Comparison of ENCODE assay signal across 1 cellular context in the genomic region with DNA sequence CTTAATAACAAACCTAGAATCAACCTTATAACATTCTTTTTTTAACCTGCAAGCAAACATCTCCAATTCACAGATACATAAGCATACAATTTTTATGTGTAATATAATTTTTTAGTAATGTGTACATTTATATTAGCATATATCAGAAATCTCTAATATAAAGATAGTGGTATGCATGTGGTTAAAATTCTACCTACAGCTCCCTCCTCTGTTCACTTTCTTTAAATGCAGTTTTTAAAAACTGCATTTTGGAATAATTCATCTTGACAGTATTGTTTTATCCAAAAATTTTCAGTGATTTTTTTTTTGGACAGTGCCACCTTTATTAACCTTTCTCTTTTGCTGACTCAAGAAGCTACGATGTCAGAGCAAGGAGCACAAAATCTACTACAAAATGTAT.
TF ChIP-seq lines count a peak whose summit lies in the region.

No MANE protein-coding gene starts in this region.

TF ChIP-seq in SK-N-SH treated with all-trans-retinoic acid at 6 μM for 48 hours, 23 proteins besides CTCF, POLR2A, EP300 and RAD21 (continued from another document):
- TF ChIP-seq, protein P1, sequence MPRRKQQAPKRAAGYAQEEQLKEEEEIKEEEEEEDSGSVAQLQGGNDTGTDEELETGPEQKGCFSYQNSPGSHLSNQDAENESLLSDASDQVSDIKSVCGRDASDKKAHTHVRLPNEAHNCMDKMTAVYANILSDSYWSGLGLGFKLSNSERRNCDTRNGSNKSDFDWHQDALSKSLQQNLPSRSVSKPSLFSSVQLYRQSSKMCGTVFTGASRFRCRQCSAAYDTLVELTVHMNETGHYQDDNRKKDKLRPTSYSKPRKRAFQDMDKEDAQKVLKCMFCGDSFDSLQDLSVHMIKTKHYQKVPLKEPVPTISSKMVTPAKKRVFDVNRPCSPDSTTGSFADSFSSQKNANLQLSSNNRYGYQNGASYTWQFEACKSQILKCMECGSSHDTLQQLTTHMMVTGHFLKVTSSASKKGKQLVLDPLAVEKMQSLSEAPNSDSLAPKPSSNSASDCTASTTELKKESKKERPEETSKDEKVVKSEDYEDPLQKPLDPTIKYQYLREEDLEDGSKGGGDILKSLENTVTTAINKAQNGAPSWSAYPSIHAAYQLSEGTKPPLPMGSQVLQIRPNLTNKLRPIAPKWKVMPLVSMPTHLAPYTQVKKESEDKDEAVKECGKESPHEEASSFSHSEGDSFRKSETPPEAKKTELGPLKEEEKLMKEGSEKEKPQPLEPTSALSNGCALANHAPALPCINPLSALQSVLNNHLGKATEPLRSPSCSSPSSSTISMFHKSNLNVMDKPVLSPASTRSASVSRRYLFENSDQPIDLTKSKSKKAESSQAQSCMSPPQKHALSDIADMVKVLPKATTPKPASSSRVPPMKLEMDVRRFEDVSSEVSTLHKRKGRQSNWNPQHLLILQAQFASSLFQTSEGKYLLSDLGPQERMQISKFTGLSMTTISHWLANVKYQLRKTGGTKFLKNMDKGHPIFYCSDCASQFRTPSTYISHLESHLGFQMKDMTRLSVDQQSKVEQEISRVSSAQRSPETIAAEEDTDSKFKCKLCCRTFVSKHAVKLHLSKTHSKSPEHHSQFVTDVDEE (CRISPR knock-in tag; IDR thresholded peaks at IDR 0.05), result no peak
- no peak for TF ChIP-seq ZFP3 (CRISPR knock-in tag; IDR thresholded peaks at IDR 0.05)
- no peak for TF ChIP-seq CREB5 (CRISPR knock-in tag; IDR thresholded peaks at IDR 0.05; ENCODE audit: low read depth)
- no peak for TF ChIP-seq PPARA (CRISPR knock-in tag; IDR thresholded peaks at IDR 0.05; ENCODE audit: borderline replicate concordance)
